ENCODE assay signal across 1 cellular context in genomic region chr12:113747048-113747447, GRCh38.
TF ChIP-seq lines count a peak whose summit lies in the region.

No MANE protein-coding gene starts in this region.

TF ChIP-seq in K562, 482 proteins besides CTCF, POLR2A, EP300 and RAD21 (continued from another document and continues in another):
- TF ChIP-seq ZNF740 (CRISPR knock-in tag; IDR thresholded peaks at IDR 0.05) (0 out of 2 replicates have a peak, but pooled peaks have one; percentile 15), ZNF740 (tag; IDR thresholded peaks at IDR 0.05) (no peak), MYC (IDR thresholded peaks at IDR 0.05; ENCODE audit: low read depth, low read length) (peak; percentile 54; the same call in 1 of the 2 replicates), MYC (CRISPR knock-in tag; IDR thresholded peaks at IDR 0.05; ENCODE audit: borderline replicate concordance, low read depth) (no peak; the same call in 1 of the 2 replicates), SMAD2 (IDR thresholded peaks at IDR 0.05; ENCODE audit: low read depth, low read length) (no peak), CREM (IDR thresholded peaks at IDR 0.05; ENCODE audit: low read depth) (no peak), ZHX1 (conservative IDR thresholded peaks at IDR 0.05; ENCODE audit: low read length) (no peak), COPS2 (conservative IDR thresholded peaks at IDR 0.05) (no peak), USF1 (CRISPR knock-in tag; IDR thresholded peaks at IDR 0.05) (peak; percentile 99), ZSCAN29 (IDR thresholded peaks at IDR 0.05) (no peak), CBX3 (IDR thresholded peaks at IDR 0.05; ENCODE audit: borderline replicate concordance in 1 of 2, low read length in 2 of 2) (peak in 1 of 2 experiments; percentile 92; a peak in 1 of 3 replicates), FOXP4 (CRISPR knock-in tag; IDR thresholded peaks at IDR 0.05; ENCODE audit: borderline replicate concordance) (0 out of 2 replicates have a peak, but pooled peaks have one; percentile 19), VEZF1 (CRISPR knock-in tag; IDR thresholded peaks at IDR 0.05) (peak; percentile 52), HOXB6 (CRISPR knock-in tag; IDR thresholded peaks at IDR 0.05; ENCODE audit: borderline replicate concordance) (no peak), DMBX1 (CRISPR knock-in tag; IDR thresholded peaks at IDR 0.05; ENCODE audit: borderline replicate concordance) (peak; percentile 81), KLF16 (IDR thresholded peaks at IDR 0.05) (no peak; the same call in 1 of the 2 replicates), PRMT5 (CRISPR knock-in tag; IDR thresholded peaks at IDR 0.05) (no peak), ZNF324 (CRISPR knock-in tag; IDR thresholded peaks at IDR 0.05) (no peak), ETV5 (CRISPR knock-in tag; IDR thresholded peaks at IDR 0.05; ENCODE audit: low read depth) (0 out of 2 replicates have a peak, but pooled peaks have one; percentile 48), PURB (CRISPR knock-in tag; IDR thresholded peaks at IDR 0.05; ENCODE audit: low read depth) (no peak), RAD51 (IDR thresholded peaks at IDR 0.05; ENCODE audit: borderline replicate concordance, low read depth) (peak; percentile 99), CBX1 (IDR thresholded peaks at IDR 0.05; ENCODE audit: low read depth) (peak; percentile 80; the same call in 1 of the 2 replicates), RBM14 (IDR thresholded peaks at IDR 0.05; ENCODE audit: borderline replicate concordance, insufficient read depth, low read depth, low read length) (no peak), HCFC1 (IDR thresholded peaks at IDR 0.05; ENCODE audit: low read depth, low read length) (peak; percentile 42; the same call in 1 of the 2 replicates), PKNOX1 (IDR thresholded peaks at IDR 0.05) (peak; percentile 57), EWSR1 (IDR thresholded peaks at IDR 0.05; ENCODE audit: borderline replicate concordance, low read depth, partially characterized antibody) (no peak), ID3 (CRISPR knock-in tag; IDR thresholded peaks at IDR 0.05) (no peak), ID3 (tag; IDR thresholded peaks at IDR 0.05) (0 out of 2 replicates have a peak, but pooled peaks have one; percentile 68), MEIS2 (IDR thresholded peaks at IDR 0.05; ENCODE audit: partially characterized antibody) (peak; percentile 58), MNT (conservative IDR thresholded peaks at IDR 0.05) (peak in 1 of 2 experiments; percentile 51; a peak in 1 of 4 replicates), DEAF1 (CRISPR knock-in tag; IDR thresholded peaks at IDR 0.05) (no peak), POLR2AphosphoS2 (IDR thresholded peaks at IDR 0.05; ENCODE audit: low read length) (no peak), TBL1XR1 (IDR thresholded peaks at IDR 0.05; ENCODE audit: low read length in 2 of 2) (no peak), JUN (IDR thresholded peaks at IDR 0.05; ENCODE audit: borderline replicate concordance, low read depth, low read length) (no peak; the same call in 1 of the 2 replicates), JUN (CRISPR knock-in tag; IDR thresholded peaks at IDR 0.05; ENCODE audit: borderline replicate concordance) (no peak), SMAD4 (CRISPR knock-in tag; conservative IDR thresholded peaks at IDR 0.05) (peak; percentile 53; the same call in 1 of the 2 replicates), ZFP91 (CRISPR knock-in tag; IDR thresholded peaks at IDR 0.05) (no peak), SAFB2 (IDR thresholded peaks at IDR 0.05; ENCODE audit: borderline replicate concordance, low read depth, low read length, severe bottlenecking) (no peak), SMARCB1 (IDR thresholded peaks at IDR 0.05; ENCODE audit: insufficient read length, low read depth) (no peak), NFATC3 (IDR thresholded peaks at IDR 0.05) (no peak), ZNF507 (tag; conservative IDR thresholded peaks at IDR 0.05) (no peak), ZNF668 (CRISPR knock-in tag; IDR thresholded peaks at IDR 0.05) (peak; percentile 60; the same call in 1 of the 2 replicates), CREB3 (tag; conservative IDR thresholded peaks at IDR 0.05; ENCODE audit: low read depth) (0 out of 2 replicates have a peak, but pooled peaks have one; percentile 33), ILK (tag; IDR thresholded peaks at IDR 0.05; ENCODE audit: borderline replicate concordance, low read depth) (no peak), MCM2 (IDR thresholded peaks at IDR 0.05; ENCODE audit: low read depth) (no peak), ZNF282 (CRISPR knock-in tag; IDR thresholded peaks at IDR 0.05) (no peak), BRD9 (IDR thresholded peaks at IDR 0.05; ENCODE audit: low read depth, partially characterized antibody) (no peak), ATF1 (CRISPR knock-in tag; IDR thresholded peaks at IDR 0.05) (no peak), ATF1 (tag; IDR thresholded peaks at IDR 0.05) (peak; percentile 25; the same call in 1 of the 2 replicates)
